In the genomic region with DNA sequence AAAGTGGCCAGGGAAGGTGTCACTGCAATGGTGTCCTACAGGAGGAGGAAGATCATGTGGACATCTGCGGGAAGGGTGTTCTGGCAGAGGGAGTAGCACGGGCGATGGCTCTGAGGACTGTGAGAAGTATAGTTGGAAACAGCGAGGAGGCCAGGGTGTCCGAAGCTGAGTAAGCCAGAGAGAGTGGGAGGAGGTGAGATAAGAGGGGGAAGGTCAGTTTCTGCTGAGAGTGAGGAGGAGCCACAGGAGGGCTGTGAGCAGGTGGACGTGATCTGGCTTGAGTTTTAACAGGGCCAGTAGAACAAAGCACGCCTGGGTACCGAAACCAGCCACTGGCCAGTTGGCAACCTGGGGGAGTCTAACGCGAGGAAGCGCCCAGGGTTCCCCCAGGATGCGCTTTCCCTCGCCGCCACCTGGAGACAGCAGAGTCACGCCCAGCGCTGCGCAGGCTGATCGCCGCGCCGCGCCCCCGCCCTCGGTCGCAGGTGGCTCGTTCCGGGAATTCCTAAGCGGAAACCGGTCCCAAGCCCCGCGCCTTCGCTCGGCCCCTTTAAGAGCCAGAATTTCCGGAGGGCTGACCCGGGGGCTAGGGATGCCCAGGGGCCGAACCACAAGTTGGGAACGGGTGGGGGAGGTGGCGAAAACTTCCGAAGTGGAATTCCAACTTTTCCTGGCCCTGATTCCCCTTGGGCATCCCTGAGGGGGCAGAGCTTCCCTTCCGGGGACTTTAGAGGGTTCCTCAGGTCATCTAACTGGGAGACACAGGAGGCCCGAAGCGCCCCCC, we compare ENCODE assay signal across 1 cellular context.
A peak's percentile ranks its signal among the peaks of the same experiment; 100 is the strongest.
TF ChIP-seq lines count a peak whose summit lies in the region.

No MANE protein-coding gene starts in this region.

TF ChIP-seq in GM23338, 12 proteins besides CTCF, POLR2A, EP300 and RAD21:
- TF ChIP-seq POLR2AphosphoS5 (IDR thresholded peaks at IDR 0.05; ENCODE audit: low read depth) (peak; percentile 48), ZNF114 (CRISPR knock-in tag; IDR thresholded peaks at IDR 0.05) (0 out of 2 replicates have a peak, but pooled peaks have one; percentile 44), NANOG (IDR thresholded peaks at IDR 0.05; ENCODE audit: borderline replicate concordance) (no peak)
